ENCODE assay signal across 3 cellular contexts in genomic region chr10:48343871-48344598, GRCh38.
TF ChIP-seq lines count a peak whose summit lies in the region.

No MANE protein-coding gene starts in this region.

TF ChIP-seq in SK-N-SH treated with all-trans-retinoic acid at 6 μM for 48 hours, 23 proteins besides CTCF, POLR2A, EP300 and RAD21:
- TF ChIP-seq CSRNP3 (CRISPR knock-in tag; IDR thresholded peaks at IDR 0.05) (no peak), SNAI2 (CRISPR knock-in tag; IDR thresholded peaks at IDR 0.05) (no peak), ESRRG (CRISPR knock-in tag; IDR thresholded peaks at IDR 0.05) (no peak), OSR1 (CRISPR knock-in tag; IDR thresholded peaks at IDR 0.05) (no peak), RARB (CRISPR knock-in tag; IDR thresholded peaks at IDR 0.05) (no peak), TSHZ2 (CRISPR knock-in tag; IDR thresholded peaks at IDR 0.05) (no peak), PPARA (CRISPR knock-in tag; IDR thresholded peaks at IDR 0.05; ENCODE audit: borderline replicate concordance) (no peak), POU6F1 (CRISPR knock-in tag; IDR thresholded peaks at IDR 0.05; ENCODE audit: borderline replicate concordance, low read depth) (no peak), ZNF8 (CRISPR knock-in tag; IDR thresholded peaks at IDR 0.05) (no peak)

TF ChIP-seq in SK-N-SH, 30 proteins besides CTCF, POLR2A, EP300 and RAD21:
- TF ChIP-seq GABPA (IDR thresholded peaks at IDR 0.05; ENCODE audit: low read depth) (no peak), SIN3A (IDR thresholded peaks at IDR 0.05; ENCODE audit: borderline replicate concordance, low read depth, low read length) (no peak), REST (IDR thresholded peaks at IDR 0.05; ENCODE audit: low read depth, low read length) (no peak), FOXJ3 (CRISPR knock-in tag; IDR thresholded peaks at IDR 0.05) (no peak), TCF12 (IDR thresholded peaks at IDR 0.05) (no peak), TEAD4 (IDR thresholded peaks at IDR 0.05; ENCODE audit: borderline replicate concordance, insufficient read depth) (no peak), YY1 (IDR thresholded peaks at IDR 0.05; ENCODE audit: low read depth) (no peak), ELF1 (IDR thresholded peaks at IDR 0.05) (no peak), TAF1 (IDR thresholded peaks at IDR 0.05; ENCODE audit: borderline replicate concordance, low read depth, low read length) (no peak), USF2 (IDR thresholded peaks at IDR 0.05; ENCODE audit: borderline replicate concordance, low read depth, low read length) (no peak), ZBTB33 (IDR thresholded peaks at IDR 0.05; ENCODE audit: borderline replicate concordance, low read depth) (no peak)

TF ChIP-seq in IMR-90, 13 proteins besides CTCF, POLR2A, EP300 and RAD21:
- peak; percentile 68 for TF ChIP-seq MAFK (IDR thresholded peaks at IDR 0.05; ENCODE audit: low read depth, low read length)
- TF ChIP-seq MXI1 (IDR thresholded peaks at IDR 0.05; ENCODE audit: borderline replicate concordance, low read depth, low read length), result no peak
